8 cellular contexts compared by ENCODE assay signal in the genomic region with DNA sequence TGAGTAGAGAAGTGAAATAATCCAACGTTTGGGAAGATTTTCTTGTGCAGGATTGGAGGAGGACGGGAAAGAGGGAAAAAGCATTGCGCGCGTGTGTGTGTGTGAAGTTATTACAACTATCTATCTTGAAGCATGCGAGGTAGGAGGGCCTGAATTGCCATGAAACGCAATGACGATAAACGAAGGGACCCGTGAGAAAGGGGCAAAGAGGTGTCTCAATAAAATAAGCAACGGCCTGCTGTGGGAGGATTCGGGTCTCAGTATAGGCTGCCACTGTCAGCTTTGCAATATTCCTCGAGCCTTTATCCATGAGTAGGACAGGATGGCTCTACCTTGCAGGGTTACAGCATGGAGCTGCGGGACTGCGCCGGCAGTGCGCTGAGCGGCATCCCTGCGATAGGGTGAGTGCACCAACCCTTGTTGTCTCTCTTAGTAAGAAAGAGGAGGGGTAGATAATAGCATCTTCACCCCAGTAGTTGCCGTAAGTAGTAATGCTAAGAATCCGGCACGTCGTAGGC. TPM values are rescaled to one million over a fixed set of nuclear protein-coding genes. Genes with fewer than 3 reads are reported as not detected.
A peak's percentile ranks its signal among the peaks of the same experiment; 100 is the strongest.
DNase-seq lines count a peak whose midpoint lies in the region; ATAC-seq lines count a peak whose summit lies in the region.

No MANE protein-coding gene starts in this region.

- peak; percentile 37 for ATAC-seq in GM21786 (IDR thresholded peaks at IDR 0.05; ENCODE audit: unreplicated experiment)

- DNase-seq in MG63 (no peak), caudate nucleus (lab: John Stamatoyannopoulos, UW) (peak in 6 of 61 donors; percentile 44 to 79 (median 54)), middle frontal gyrus (ENCODE audit: extremely low spot score, low spot score) (no peak)
- no peak for DNase-seq in stimulated activated CD8-positive, alpha-beta memory T cell treated with anti-CD3 and anti-CD28 coated beads, Interleukin-4, amount 100 ng/mL, for 48 hours
- no peak for DNase-seq in activated CD4-positive, alpha-beta T cell treated with anti-CD3 and anti-CD28 coated beads for 48 hours

- H3K9me3 ChIP-seq in ES-I3 (ENCODE audit: control insufficient read depth, insufficient read depth, low read length) (no peaks in the 10 kb centered on the region), MG63 (no peaks in the 10 kb centered on the region), mononuclear cell (ENCODE audit: low read depth, low read length) (no peaks in the 10 kb centered on the region)

- H3K36me3 ChIP-seq in ES-I3 (ENCODE audit: insufficient read depth, low read length) (no peaks in the 10 kb centered on the region), MG63 (no peaks in the 10 kb centered on the region)

- H3K4me3 ChIP-seq in MG63 (peak overlapping the region; percentile 65), mononuclear cell (ENCODE audit: low read length) (peak overlapping the region; percentile 76)

- H3K27ac ChIP-seq in caudate nucleus (ENCODE audit: low read depth, low read length): peak overlapping the region; percentile 61

- H3K9ac ChIP-seq in ES-I3 (ENCODE audit: low read depth, low read length): peak overlapping the region; percentile 71

- H3K4me1 ChIP-seq in ES-I3 (ENCODE audit: insufficient read depth, low read length): peaks cover 7% of the 10 kb centered on the region; the same call in 1 of the 2 replicates
- H3K4me1 ChIP-seq in mononuclear cell (ENCODE audit: insufficient read depth, low read length): peaks cover 27% of the 10 kb centered on the region

- no peaks in the 10 kb centered on the region for H3K27me3 ChIP-seq in MG63
- no peaks in the 10 kb centered on the region for H3K27me3 ChIP-seq in mononuclear cell (ENCODE audit: insufficient read depth, low read length)

RNA-seq across cellular contexts. Expression of gene RCL1, which starts 0.6 kb away (rescaled TPM):
- 6.8 and 9.0 TPM in 2 replicates for total RNA-seq in MG63 (2014; rRNA removed; shearing (Covaris generic); ENCODE audit: low replicate concordance)
- 27.7 TPM for total RNA-seq in mononuclear cell

RNA-seq across cellular contexts. Expression of gene AK3, which starts 51.1 kb away (rescaled TPM):
- 13.9 and 16.6 TPM in 2 replicates for total RNA-seq in MG63 (2014; rRNA removed; shearing (Covaris generic); ENCODE audit: low replicate concordance)
- 23.7 TPM for total RNA-seq in mononuclear cell
